24 cellular contexts compared by ENCODE assay signal in genomic region chrX:151814767-151815166, GRCh38.
"Had no signal": no experiment of that assay in that cellular context is flagged by ENCODE, and none has a peak within 500 bp of the region (broad histone marks: within the 10 kb centered on the region; RNA-seq: fewer than 3 reads in every experiment).

No MANE protein-coding gene starts in this region.

- H3K4me1 ChIP-seq: neural progenitor cell, pancreas, prostate gland, right lobe of liver, sigmoid colon, stomach, thyroid gland, tibial nerve, upper lobe of left lung had no signal

- DNase-seq: naive thymus-derived CD4-positive, alpha-beta T cell; natural killer cell; occipital lobe; pancreas; retina; right cardiac atrium; right lobe of liver; sigmoid colon; small intestine; stimulated activated CD4-positive, alpha-beta T cell treated with anti-CD3 and anti-CD28 coated beads, Interleukin-15, amount 100 ng/mL, for 24 hours; stimulated activated CD4-positive, alpha-beta T cell treated with anti-CD3 and anti-CD28 coated beads, Interleukin-2, amount 100 ng/mL, for 24 hours; stimulated activated CD4-positive, alpha-beta T cell treated with anti-CD3 and anti-CD28 coated beads, Interleukin-2, amount 100 ng/mL, for 48 hours; stimulated activated CD4-positive, alpha-beta T cell treated with anti-CD3 and anti-CD28 coated beads, Interleukin-4, amount 100 ng/mL, for 24 hours; stimulated activated naive B cell treated with anti-CD40 and anti-IgM and Interleukin-4, amounts not matched to agents 10 μg/mL and 1 μg/mL and 100 μg/mL, for 72 hours; stimulated activated naive CD4-positive, alpha-beta T cell treated with Interleukin-2 at 50 U/mL for 16 hours; stomach; thyroid gland; trophoblast cell; upper lobe of left lung had no signal

- H3K27me3 ChIP-seq: neural progenitor cell, pancreas, sigmoid colon, thyroid gland, tibial nerve, upper lobe of left lung had no signal

- H3K9me3 ChIP-seq: pancreas, prostate gland, right lobe of liver, sigmoid colon, stomach, thoracic aorta, thyroid gland, tibial nerve, upper lobe of left lung had no signal

- H3K27ac ChIP-seq: neural progenitor cell, pancreas, prostate gland, right lobe of liver, sigmoid colon, stomach, thoracic aorta, thyroid gland, tibial nerve, upper lobe of left lung had no signal

- ATAC-seq: naive thymus-derived CD4-positive, alpha-beta T cell; natural killer cell; pancreas; right cardiac atrium; right lobe of liver; stimulated activated effector memory CD8-positive, alpha-beta T cell treated with anti-CD3 and anti-CD28 coated beads, Interleukin-12 subunit alpha, Interleukin-12 subunit beta, amount 100 ng/mL, for 72 hours; stimulated activated naive B cell treated with anti-CD40 and anti-IgM and Interleukin-4, amounts not matched to agents 10 μg/mL and 1 μg/mL and 100 μg/mL, for 72 hours had no signal

- H3K4me3 ChIP-seq: neural progenitor cell, pancreas, prostate gland, right lobe of liver, sigmoid colon, stomach, thoracic aorta, thyroid gland, tibial nerve, upper lobe of left lung had no signal

- H3K36me3 ChIP-seq: neural progenitor cell, pancreas, prostate gland, right lobe of liver, sigmoid colon, stomach, thoracic aorta, thyroid gland, tibial nerve, upper lobe of left lung had no signal
